Comparison of ENCODE assay signal across 18 cellular contexts in genomic region chr3:63661242-63661641, GRCh38. TPM values are rescaled to one million over a fixed set of nuclear protein-coding genes. Genes with fewer than 3 reads are reported as not detected.
A peak's percentile ranks its signal among the peaks of the same experiment; 100 is the strongest.
DNase-seq lines count a peak whose midpoint lies in the region; ATAC-seq and TF ChIP-seq lines count a peak whose summit lies in the region.
"Had no signal": no experiment of that assay in that cellular context is flagged by ENCODE, and none has a peak within 500 bp of the region (broad histone marks: within the 10 kb centered on the region; RNA-seq: fewer than 3 reads in every experiment).

No MANE protein-coding gene starts in this region.

- H3K36me3 Mint-ChIP-seq in MCF 10A (ENCODE audit: insufficient read depth, unreplicated experiment): no peaks in the 10 kb centered on the region
- H3K36me3 Mint-ChIP-seq: memory B cell had no signal

- TF ChIP-seq POLR2A in breast epithelium (IDR thresholded peaks at IDR 0.05) (no peak), NB4 (IDR thresholded peaks at IDR 0.05; ENCODE audit: extremely low read depth, insufficient read length) (no peak)

- no peak overlapping the region for H3K4me3 Mint-ChIP-seq in MCF 10A (ENCODE audit: unreplicated experiment)
- H3K4me3 Mint-ChIP-seq: memory B cell had no signal

- no peaks in the 10 kb centered on the region for H3K9me3 ChIP-seq in breast epithelium
- H3K9me3 ChIP-seq: adrenal gland; BLaER1 treated with 17β-estradiol and CSF1 and Interleukin-3, amounts not matched to agents 10 nM and 100 nM; vagina had no signal

- no peaks in the 10 kb centered on the region for H3K4me1 Mint-ChIP-seq in MCF 10A (ENCODE audit: insufficient read depth, unreplicated experiment)
- H3K4me1 Mint-ChIP-seq: memory B cell had no signal

- no peaks in the 10 kb centered on the region for H3K9me3 Mint-ChIP-seq in MCF 10A (ENCODE audit: unreplicated experiment)
- H3K9me3 Mint-ChIP-seq: memory B cell had no signal

- H3K27me3 Mint-ChIP-seq in MCF 10A (ENCODE audit: insufficient read depth, unreplicated experiment): no peaks in the 10 kb centered on the region
- H3K27me3 Mint-ChIP-seq: memory B cell had no signal

- intact Hi-C loops in MCF 10A (cut with micrococcal nuclease): loop anchor here (1.0 kb wide), 1 partner anchor 131 kb away; no protein-coding TSS in a partner anchor
- intact Hi-C loops in breast epithelium (cut with DNase I; ENCODE audit: low total_unique reads): no loop called here
- intact Hi-C loops in left cardiac atrium (cut with DNase I): no loop called here

- no peak overlapping the region for H3K27ac Mint-ChIP-seq in MCF 10A (ENCODE audit: low read depth, unreplicated experiment)
- H3K27ac Mint-ChIP-seq: memory B cell had no signal

- H3K27me3 ChIP-seq in breast epithelium (no peaks in the 10 kb centered on the region), brain microvascular endothelial cell (replicated peaks) (no peaks in the 10 kb centered on the region)
- H3K27me3 ChIP-seq: adrenal gland; BLaER1 treated with 17β-estradiol and CSF1 and Interleukin-3, amounts not matched to agents 10 nM and 100 nM; hepatocyte; vagina had no signal

- H3K4me1 ChIP-seq in breast epithelium: no peaks in the 10 kb centered on the region
- H3K4me1 ChIP-seq: adrenal gland; BLaER1 treated with 17β-estradiol and CSF1 and Interleukin-3, amounts not matched to agents 10 nM and 100 nM; vagina had no signal

- no peaks in the 10 kb centered on the region for H3K36me3 ChIP-seq in breast epithelium
- H3K36me3 ChIP-seq in brain microvascular endothelial cell (replicated peaks): no peaks in the 10 kb centered on the region
- H3K36me3 ChIP-seq: adrenal gland; BLaER1 treated with 17β-estradiol and CSF1 and Interleukin-3, amounts not matched to agents 10 nM and 100 nM; vagina; WERI-Rb-1 had no signal

- ATAC-seq in left cardiac atrium (no peak), esophagus mucosa (no peak)

- H3K4me3 ChIP-seq in breast epithelium: no peak overlapping the region
- H3K4me3 ChIP-seq in NB4 (ENCODE audit: low read depth, low read length): no peak overlapping the region
- no peak overlapping the region for H3K4me3 ChIP-seq in brain microvascular endothelial cell (ENCODE audit: low read depth, low read length)
- H3K4me3 ChIP-seq: adrenal gland; BLaER1 treated with 17β-estradiol and CSF1 and Interleukin-3, amounts not matched to agents 10 nM and 100 nM; hepatocyte; vagina had no signal

- CTCF ChIA-PET in MCF 10A (lab: Yijun Ruan, JAX): interaction anchor here (0.6 to 2.8 kb wide), 5 partner anchors 33 to 704 kb away, joined by 3 to 19 read pairs (median 5); partner anchors contain the start of gene C3orf49

- DNase-seq in MCF 10A (ENCODE audit: unreplicated experiment) (peak; percentile 23), breast epithelium (ENCODE audit: low spot score in 2 of 2) (no peak), NB4 (ENCODE audit: low read depth) (peak; percentile 24), brain microvascular endothelial cell (peak; percentile 24), NCI-H1436 (lab: John Stamatoyannopoulos, UW) (no peak), NCI-H2227 treated with DMSO at 0.1 percent for 48 hours (lab: John Stamatoyannopoulos, UW) (no peak), left cardiac atrium (no peak)
- DNase-seq: adrenal gland; effector CD8-positive, alpha-beta T cell; NCI-H2107; SHP77; WERI-Rb-1 had no signal

- no peak overlapping the region for H3K27ac ChIP-seq in breast epithelium
- H3K27ac ChIP-seq in brain microvascular endothelial cell: no peak overlapping the region
- H3K27ac ChIP-seq: adrenal gland; BLaER1 treated with 17β-estradiol and CSF1 and Interleukin-3, amounts not matched to agents 10 nM and 100 nM; hepatocyte; vagina; WERI-Rb-1 had no signal

- BruUV-seq in MCF 10A (replicated peaks; lab: Mats Ljungman, UMichigan): no TSS peak

- in situ Hi-C loops in brain microvascular endothelial cell (cut with HindIII; ENCODE audit: low pct_ligation_motif_present, low sequenced_read_pairs): no loop called here

- POLR2A ChIA-PET in MCF 10A (lab: Yijun Ruan, JAX): interaction anchor here (0.7 kb wide), 1 partner anchor 12 kb away, joined by 3 read pairs; no protein-coding TSS in a partner anchor

- TF ChIP-seq CTCF in MCF 10A (IDR thresholded peaks at IDR 0.05; ENCODE audit: unreplicated experiment) (no peak), breast epithelium (IDR thresholded peaks at IDR 0.05) (no peak), NB4 (IDR thresholded peaks at IDR 0.05; ENCODE audit: low read depth, low read length) (peak; percentile 7), brain microvascular endothelial cell (IDR thresholded peaks at IDR 0.05; ENCODE audit: low read depth, low read length, missing control alignments) (peak; percentile 47)

RNA-seq across cellular contexts. Expression of gene SNTN, which starts 8.8 kb away (rescaled TPM):
- total RNA-seq in MCF 10A (2022) (not detected in 2 replicates), breast epithelium (not detected), left cardiac atrium (not detected), esophagus mucosa (not detected)
- total RNA-seq: adrenal gland, hepatocyte, omental fat pad, vagina had no signal

Comparison
In these comparisons a context has a peak if more than half of its experiments do, and no peak if none do; other contexts are left out.
1. DNase-seq: peak in MCF 10A (single experiment), NB4 (single experiment) and brain microvascular endothelial cell (single experiment); none in breast epithelium (0 of 2), NCI-H1436 (single experiment), NCI-H2227 treated with DMSO at 0.1 percent for 48 hours (single experiment) and left cardiac atrium (single experiment).
2. CTCF ChIP-seq: peak in NB4 (single experiment) and brain microvascular endothelial cell (single experiment); none in MCF 10A (single experiment) and breast epithelium (0 of 3).